9 cellular contexts compared by ENCODE assay signal in the genomic region with DNA sequence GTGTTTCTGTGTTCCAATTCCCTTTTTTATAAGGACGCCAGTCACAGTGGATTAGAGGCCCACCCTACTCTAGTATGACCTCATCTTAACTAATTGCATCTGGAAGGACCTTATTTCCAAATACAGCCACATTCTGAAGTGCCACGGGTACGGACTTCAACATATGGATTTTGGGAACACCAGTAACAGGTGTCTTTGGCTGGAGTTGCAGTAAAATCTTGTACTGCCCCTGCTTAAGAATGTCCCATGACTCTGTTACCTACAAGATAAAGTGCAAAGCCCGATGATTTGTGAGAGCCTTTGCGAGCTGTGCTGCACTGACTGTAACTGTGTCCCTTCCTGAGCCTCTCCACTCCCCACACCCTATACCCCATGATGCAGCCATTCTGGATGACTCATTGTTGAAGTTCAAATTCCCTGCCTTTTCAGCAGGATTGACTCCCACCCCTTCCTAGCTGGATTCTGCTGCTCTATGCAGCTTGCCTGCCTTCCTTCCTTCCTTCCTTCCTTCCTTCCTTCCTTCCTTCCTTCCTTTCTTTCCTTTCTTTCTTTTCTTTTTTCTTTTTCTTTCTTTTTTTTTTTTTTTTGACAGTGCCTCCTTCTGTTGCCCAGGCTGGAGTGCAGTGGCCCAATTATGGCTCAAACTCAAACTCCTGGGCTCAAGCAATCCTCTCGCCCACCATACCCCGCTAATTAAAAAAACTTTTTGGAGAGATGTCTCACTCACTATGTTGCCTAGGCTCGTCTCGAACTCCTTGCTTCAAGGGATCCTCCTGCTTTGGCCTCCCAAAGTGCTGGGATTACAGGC. TPM values are rescaled to one million over a fixed set of nuclear protein-coding genes. Genes with fewer than 3 reads are reported as not detected.
A peak's percentile ranks its signal among the peaks of the same experiment; 100 is the strongest.
DNase-seq lines count a peak whose midpoint lies in the region; ATAC-seq, FAIRE-seq and TF ChIP-seq lines count a peak whose summit lies in the region.
"Had no signal": no experiment of that assay in that cellular context is flagged by ENCODE, and none has a peak within 500 bp of the region (broad histone marks: within the 10 kb centered on the region; RNA-seq: fewer than 3 reads in every experiment).

No MANE protein-coding gene starts in this region.

- H4K8ac ChIP-seq in H1 (ENCODE audit: extremely low read depth, insufficient read depth, low read length) = no peak overlapping the region

- H3K18ac ChIP-seq in H1 (ENCODE audit: extremely low read depth, low read length) = 0 out of 2 replicates have a peak overlapping the region, but pooled peaks have one; percentile 24

- TF ChIP-seq RAD21 in H1 (IDR thresholded peaks at IDR 0.05 in 1 of 2, conservative IDR thresholded peaks at IDR 0.05 in 1 of 2; ENCODE audit: low read depth in 2 of 2, low read length in 2 of 2) = no peak

- peak overlapping the region; percentile 97; the same call in 1 of the 2 replicates for H2AFZ ChIP-seq in H1 (ENCODE audit: low read length)

- H3K4me1 ChIP-seq in H1 (replicated peaks in 1 of 4; ENCODE audit: control insufficient read depth in 3 of 4, insufficient read depth in 4 of 4, low read length in 3 of 4) (peaks cover 0 to 17% (median 15%) of the 10 kb centered on the region in 4 experiments; a peak in 5 of 7 replicates), neutrophil (ENCODE audit: control insufficient read depth in 1 of 2, insufficient read depth in 1 of 2, low read depth in 1 of 2, low read length in 1 of 2) (peaks cover 45 to 70% of the 10 kb centered on the region in 2 experiments)

- no peaks in the 10 kb centered on the region for H3K79me2 ChIP-seq in H1 (ENCODE audit: control insufficient read depth in 1 of 2, insufficient read depth in 2 of 2, low read length in 2 of 2)

- H3K9me3 ChIP-seq in H1 (ENCODE audit: insufficient read depth in 2 of 2, low read depth in 1 of 2, low read length in 1 of 2) (no peaks in the 10 kb centered on the region), neutrophil (no peaks in the 10 kb centered on the region)

- H3K23me2 ChIP-seq in H1 (ENCODE audit: low read depth, low read length) = peaks cover 13% of the 10 kb centered on the region; the same call in 1 of the 2 replicates

- H3K27ac ChIP-seq in H1 (ENCODE audit: low read depth, low read length) (no peak overlapping the region), neutrophil (peak overlapping the region; percentile 84)

- H2BK20ac ChIP-seq in H1 (ENCODE audit: low read length) = no peak overlapping the region

- no peak for TF ChIP-seq EP300 in H1 (IDR thresholded peaks at IDR 0.05; ENCODE audit: borderline replicate concordance in 1 of 2, low read depth in 2 of 2, low read length in 2 of 2)

- no peak for FAIRE-seq in H1 (lab: Jason Lieb, UNC)

- no peak for TF ChIP-seq POLR2A in H1 (IDR thresholded peaks at IDR 0.05; ENCODE audit: control extremely low read depth in 1 of 2, low read depth in 2 of 2, low read length in 2 of 2)

- no peak for TF ChIP-seq CTCF in H1 (IDR thresholded peaks at IDR 0.05; ENCODE audit: control extremely low read depth in 1 of 3, insufficient read depth in 1 of 3, low read depth in 1 of 3, low read length in 3 of 3)
- no peak for TF ChIP-seq CTCF in neutrophil (IDR thresholded peaks at IDR 0.05)

- H2BK5ac ChIP-seq in H1 (ENCODE audit: low read depth, low read length) = no peak overlapping the region

- H3K56ac ChIP-seq in H1 (replicated peaks; ENCODE audit: insufficient read length, low read depth, low read length) = no peak overlapping the region

- H3K27me3 ChIP-seq in H1 (replicated peaks in 1 of 4; ENCODE audit: control insufficient read depth in 3 of 4, extremely low read depth in 1 of 4, insufficient read depth in 3 of 4, low read length in 3 of 4) (peaks cover 7 to 57% (median 41%) of the 10 kb centered on the region in 4 experiments), neutrophil (peaks cover 47% of the 10 kb centered on the region)

- no peaks in the 10 kb centered on the region for H4K20me1 ChIP-seq in H1 (replicated peaks in 1 of 2; ENCODE audit: control insufficient read depth in 1 of 2, insufficient read depth in 2 of 2, low read length in 2 of 2)

- no peaks in the 10 kb centered on the region for H3K79me1 ChIP-seq in H1 (ENCODE audit: low read depth, low read length)

- H3K9ac ChIP-seq in H1 (replicated peaks in 1 of 4; ENCODE audit: extremely low read depth in 1 of 4, low read depth in 3 of 4, low read length in 3 of 4) = no peak overlapping the region

- H4K5ac ChIP-seq in H1 (ENCODE audit: insufficient read length, low read depth, low read length) = no peak overlapping the region

- H3K4ac ChIP-seq in H1 (replicated peaks; ENCODE audit: insufficient read length, low read depth, low read length) = no peak overlapping the region

- CTCF ChIA-PET in H1 (lab: Charles Lee; ENCODE audit: partially characterized antibody) = interaction anchor here (0.7 to 4.9 kb wide), 11 partner anchors 9 to 133 kb away, joined by 3 to 27 read pairs (median 5); partner anchors contain the start of genes GHDC and KAT2A

- no peak overlapping the region for H3K14ac ChIP-seq in H1 (ENCODE audit: insufficient read length)

- 0 out of 2 replicates have a peak overlapping the region, but pooled peaks have one; percentile 60 for H2BK12ac ChIP-seq in H1 (ENCODE audit: low read depth, low read length)

- H3K4me2 ChIP-seq in H1 (ENCODE audit: insufficient read depth in 1 of 2, low read depth in 2 of 2, low read length in 2 of 2) = peak overlapping the region; percentile 93 to 96

- no peak overlapping the region for H2AK5ac ChIP-seq in H1 (ENCODE audit: low read depth, low read length)

- H3K4me3 ChIP-seq in H1 (ENCODE audit: extremely low read depth in 1 of 4, insufficient read depth in 2 of 4, low read depth in 3 of 4, low read length in 4 of 4) (peak overlapping the region; percentile 49 to 71 (median 66); a peak in 5 of 8 replicates), neutrophil (ENCODE audit: low read depth in 1 of 2, low read length in 1 of 2) (peak overlapping the region; percentile 81 to 83)

- H2BK120ac ChIP-seq in H1 (replicated peaks; ENCODE audit: low read depth, low read length) = no peak overlapping the region

- DNase-seq in Daoy (ENCODE audit: low read depth) (peak; percentile 61), NCI-H69 (lab: John Stamatoyannopoulos, UW) (peak; percentile 63), H1 (ENCODE audit: low read depth in 1 of 2, low spot score in 2 of 2) (no peak), GM19240 (ENCODE audit: insufficient read length, low spot score) (no peak), NCI-H1092 treated with DMSO at 0.1 percent for 48 hours (lab: John Stamatoyannopoulos, UW) (no peak)
- DNase-seq in stimulated activated CD4-positive, alpha-beta T cell treated with anti-CD3 and anti-CD28 coated beads, Interleukin-2, amount 100 ng/mL, for 24 hours = no peak

- ATAC-seq in GM18868 (IDR thresholded peaks at IDR 0.05; ENCODE audit: unreplicated experiment) = no peak

- no peaks in the 10 kb centered on the region for H3K36me3 ChIP-seq in H1 (ENCODE audit: control insufficient read depth in 2 of 4, insufficient read depth in 4 of 4, low read length in 3 of 4)
- H3K36me3 ChIP-seq in neutrophil = no peaks in the 10 kb centered on the region

- H2BK15ac ChIP-seq in H1 (ENCODE audit: low read length) = no peak overlapping the region

- POLR2A ChIA-PET in H1 (lab: Charles Lee; ENCODE audit: partially characterized antibody) = no interaction called here

- no peak overlapping the region for H3K23ac ChIP-seq in H1 (ENCODE audit: insufficient read length)

- no peak overlapping the region for H4K91ac ChIP-seq in H1 (replicated peaks; ENCODE audit: insufficient read length, low read length)

- WGBS in H1 (ENCODE audit: extremely low coverage in 1 of 2, insufficient coverage in 1 of 2, insufficient read length in 1 of 2, insufficient replicate concordance in 2 of 2, low coverage in 1 of 2, low lambda C conversion rate in 2 of 2, missing lambda C conversion rate in 1 of 2), 2 experiments = 82% methylated on average over 9 of the region's 9 CpGs; no CpG with 5 or more reads in 1 of the 2 experiments

RNA-seq across cellular contexts. Expression of gene HCRT, which starts 2.1 kb away (rescaled TPM):
- total RNA-seq in Daoy (2014; rRNA removed; shearing (Covaris generic)) = not detected in 2 replicates
- not detected in 2 replicates for total RNA-seq in H1 (2021; fragmentation: NEBNext Ultra II Directional; extraction: Animal tissue kit (Norgen Biotek cat#: 25700))
- not detected in 2 replicates for polyA plus RNA-seq in H1 (2011; rRNA removed)
- not detected for polyA plus RNA-seq in H1 (2011; cell fraction: cytosol; rRNA removed)
- polyA plus RNA-seq in H1 (2011; cell fraction: nucleus; rRNA removed) = not detected
- not detected in 4 replicates for polyA plus RNA-seq in H1 (2012, experiment 1 of 2)
- polyA plus RNA-seq in H1 (2012, experiment 2 of 2) = not detected
- polyA plus RNA-seq in H1 (2013, experiment 1 of 2) = 0.22 TPM
- polyA plus RNA-seq in H1 (2013, experiment 2 of 2) = 0.28 TPM
- polyA minus RNA-seq in H1 (2011; rRNA and poly(A)+ RNA removed) = not detected in 2 replicates
- not detected for polyA minus RNA-seq in H1 (2011; cell fraction: cytosol; rRNA and poly(A)+ RNA removed)
- not detected for polyA minus RNA-seq in H1 (2011; cell fraction: nucleus; rRNA and poly(A)+ RNA removed)
- total RNA-seq: NCI-H460 had no signal

RNA-seq across cellular contexts. Expression of gene KCNH4, which starts 2.2 kb away (rescaled TPM):
- total RNA-seq in Daoy (2014; rRNA removed; shearing (Covaris generic)) = under 0.01 TPM in 1 of 2 replicates, not detected in the other
- 0.47 and 0.59 TPM in 2 replicates for total RNA-seq in H1 (2021; fragmentation: NEBNext Ultra II Directional; extraction: Animal tissue kit (Norgen Biotek cat#: 25700))
- polyA plus RNA-seq in H1 (2011; rRNA removed) = 0.44 and 0.53 TPM in 2 replicates
- polyA plus RNA-seq in H1 (2011; cell fraction: cytosol; rRNA removed) = 0.40 TPM
- polyA plus RNA-seq in H1 (2011; cell fraction: nucleus; rRNA removed) = 1.4 TPM
- polyA plus RNA-seq in H1 (2012, experiment 1 of 2) = 0.13 to 0.37 TPM (median 0.26 TPM) in 4 replicates
- polyA plus RNA-seq in H1 (2012, experiment 2 of 2) = 0.17 TPM
- polyA plus RNA-seq in H1 (2013, experiment 1 of 2) = 0.41 TPM
- polyA plus RNA-seq in H1 (2013, experiment 2 of 2) = 0.46 TPM
- 0.59 and 0.69 TPM in 2 replicates for polyA minus RNA-seq in H1 (2011; rRNA and poly(A)+ RNA removed)
- not detected for polyA minus RNA-seq in H1 (2011; cell fraction: cytosol; rRNA and poly(A)+ RNA removed)
- polyA minus RNA-seq in H1 (2011; cell fraction: nucleus; rRNA and poly(A)+ RNA removed) = 0.60 TPM

RNA-seq across cellular contexts. Expression of gene GHDC, which starts 11.2 kb away (rescaled TPM):
- total RNA-seq in Daoy (2014; rRNA removed; shearing (Covaris generic)) = 1.8 and 2.8 TPM in 2 replicates
- total RNA-seq in H1 (2021; fragmentation: NEBNext Ultra II Directional; extraction: Animal tissue kit (Norgen Biotek cat#: 25700)) = 7.1 and 7.4 TPM in 2 replicates
- polyA plus RNA-seq in H1 (2011; rRNA removed) = 8.1 and 14.8 TPM in 2 replicates
- polyA plus RNA-seq in H1 (2011; cell fraction: cytosol; rRNA removed) = 8.8 TPM
- 16.4 TPM for polyA plus RNA-seq in H1 (2011; cell fraction: nucleus; rRNA removed)
- 5.4 to 9.7 TPM (median 8.9 TPM) in 4 replicates for polyA plus RNA-seq in H1 (2012, experiment 1 of 2)
- 8.8 TPM for polyA plus RNA-seq in H1 (2012, experiment 2 of 2)
- 9.0 TPM for polyA plus RNA-seq in H1 (2013, experiment 1 of 2)
- polyA plus RNA-seq in H1 (2013, experiment 2 of 2) = 9.0 TPM
- 5.4 and 7.0 TPM in 2 replicates for polyA minus RNA-seq in H1 (2011; rRNA and poly(A)+ RNA removed)
- 5.5 TPM for polyA minus RNA-seq in H1 (2011; cell fraction: cytosol; rRNA and poly(A)+ RNA removed)
- 5.1 TPM for polyA minus RNA-seq in H1 (2011; cell fraction: nucleus; rRNA and poly(A)+ RNA removed)

RNA-seq across cellular contexts. Expression of gene RAB5C, which starts 28.3 kb away (rescaled TPM):
- 62.4 and 66.9 TPM in 2 replicates for total RNA-seq in Daoy (2014; rRNA removed; shearing (Covaris generic))
- 67.1 and 67.7 TPM in 2 replicates for total RNA-seq in H1 (2021; fragmentation: NEBNext Ultra II Directional; extraction: Animal tissue kit (Norgen Biotek cat#: 25700))
- polyA plus RNA-seq in H1 (2011; rRNA removed) = 123 and 150 TPM in 2 replicates
- 110 TPM for polyA plus RNA-seq in H1 (2011; cell fraction: cytosol; rRNA removed)
- 81.4 TPM for polyA plus RNA-seq in H1 (2011; cell fraction: nucleus; rRNA removed)
- polyA plus RNA-seq in H1 (2012, experiment 1 of 2) = 70.1 to 88.8 TPM (median 82.2 TPM) in 4 replicates
- polyA plus RNA-seq in H1 (2012, experiment 2 of 2) = 94.1 TPM
- 76.8 TPM for polyA plus RNA-seq in H1 (2013, experiment 1 of 2)
- polyA plus RNA-seq in H1 (2013, experiment 2 of 2) = 72.7 TPM
- 52.5 and 59.7 TPM in 2 replicates for polyA minus RNA-seq in H1 (2011; rRNA and poly(A)+ RNA removed)
- 38.7 TPM for polyA minus RNA-seq in H1 (2011; cell fraction: cytosol; rRNA and poly(A)+ RNA removed)
- polyA minus RNA-seq in H1 (2011; cell fraction: nucleus; rRNA and poly(A)+ RNA removed) = 22.6 TPM

Comparison
In these comparisons a context has a peak if more than half of its experiments do, and no peak if none do; other contexts are left out.
1. DNase-seq: peak in Daoy (single experiment) and NCI-H69 (single experiment); none in H1 (0 of 2), GM19240 (single experiment), NCI-H1092 treated with DMSO at 0.1 percent for 48 hours (single experiment) and stimulated activated CD4-positive, alpha-beta T cell treated with anti-CD3 and anti-CD28 coated beads, Interleukin-2, amount 100 ng/mL, for 24 hours (0 of 2).